Comparison of ENCODE assay signal across 1 cellular context in genomic region chr9:20693068-20693467, GRCh38.
TF ChIP-seq lines count a peak whose summit lies in the region.

No MANE protein-coding gene starts in this region.

TF ChIP-seq in K562, 482 proteins besides CTCF, POLR2A, EP300 and RAD21 (continued from another document):
- TF ChIP-seq PATZ1 (CRISPR knock-in tag; IDR thresholded peaks at IDR 0.05; ENCODE audit: borderline replicate concordance) = no peak
- TF ChIP-seq RBM22 (IDR thresholded peaks at IDR 0.05; ENCODE audit: low read depth, low read length, poor library complexity, severe bottlenecking) = no peak
- TF ChIP-seq L3MBTL2 (IDR thresholded peaks at IDR 0.05) = no peak
- no peak for TF ChIP-seq ZNF551 (CRISPR knock-in tag; IDR thresholded peaks at IDR 0.05)
- no peak for TF ChIP-seq ARID4B (CRISPR knock-in tag; IDR thresholded peaks at IDR 0.05)
- TF ChIP-seq HMBOX1 (IDR thresholded peaks at IDR 0.05) = no peak
- TF ChIP-seq NR2C1 (IDR thresholded peaks at IDR 0.05) = no peak
- TF ChIP-seq NR2C1 (tag; IDR thresholded peaks at IDR 0.05) = no peak
- TF ChIP-seq KLF13 (tag; IDR thresholded peaks at IDR 0.05; ENCODE audit: borderline replicate concordance, low read depth) = no peak
- TF ChIP-seq NELFE (IDR thresholded peaks at IDR 0.05; ENCODE audit: insufficient read depth, insufficient read length) = no peak
- TF ChIP-seq SLC30A9 (CRISPR knock-in tag; IDR thresholded peaks at IDR 0.05) = no peak
- no peak for TF ChIP-seq THRB (CRISPR knock-in tag; conservative IDR thresholded peaks at IDR 0.05)
